ENCODE assay signal across 1 cellular context in genomic region chrX:40088803-40089540, GRCh38.
A peak's percentile ranks its signal among the peaks of the same experiment; 100 is the strongest.
TF ChIP-seq lines count a peak whose summit lies in the region.

No MANE protein-coding gene starts in this region.

TF ChIP-seq in WTC11, 78 proteins besides CTCF, POLR2A, EP300 and RAD21 (continued from another document):
- TF ChIP-seq, protein P1, sequence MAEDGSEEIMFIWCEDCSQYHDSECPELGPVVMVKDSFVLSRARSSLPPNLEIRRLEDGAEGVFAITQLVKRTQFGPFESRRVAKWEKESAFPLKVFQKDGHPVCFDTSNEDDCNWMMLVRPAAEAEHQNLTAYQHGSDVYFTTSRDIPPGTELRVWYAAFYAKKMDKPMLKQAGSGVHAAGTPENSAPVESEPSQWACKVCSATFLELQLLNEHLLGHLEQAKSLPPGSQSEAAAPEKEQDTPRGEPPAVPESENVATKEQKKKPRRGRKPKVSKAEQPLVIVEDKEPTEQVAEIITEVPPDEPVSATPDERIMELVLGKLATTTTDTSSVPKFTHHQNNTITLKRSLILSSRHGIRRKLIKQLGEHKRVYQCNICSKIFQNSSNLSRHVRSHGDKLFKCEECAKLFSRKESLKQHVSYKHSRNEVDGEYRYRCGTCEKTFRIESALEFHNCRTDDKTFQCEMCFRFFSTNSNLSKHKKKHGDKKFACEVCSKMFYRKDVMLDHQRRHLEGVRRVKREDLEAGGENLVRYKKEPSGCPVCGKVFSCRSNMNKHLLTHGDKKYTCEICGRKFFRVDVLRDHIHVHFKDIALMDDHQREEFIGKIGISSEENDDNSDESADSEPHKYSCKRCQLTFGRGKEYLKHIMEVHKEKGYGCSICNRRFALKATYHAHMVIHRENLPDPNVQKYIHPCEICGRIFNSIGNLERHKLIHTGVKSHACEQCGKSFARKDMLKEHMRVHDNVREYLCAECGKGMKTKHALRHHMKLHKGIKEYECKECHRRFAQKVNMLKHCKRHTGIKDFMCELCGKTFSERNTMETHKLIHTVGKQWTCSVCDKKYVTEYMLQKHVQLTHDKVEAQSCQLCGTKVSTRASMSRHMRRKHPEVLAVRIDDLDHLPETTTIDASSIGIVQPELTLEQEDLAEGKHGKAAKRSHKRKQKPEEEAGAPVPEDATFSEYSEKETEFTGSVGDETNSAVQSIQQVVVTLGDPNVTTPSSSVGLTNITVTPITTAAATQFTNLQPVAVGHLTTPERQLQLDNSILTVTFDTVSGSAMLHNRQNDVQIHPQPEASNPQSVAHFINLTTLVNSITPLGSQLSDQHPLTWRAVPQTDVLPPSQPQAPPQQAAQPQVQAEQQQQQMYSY (CRISPR knock-in tag; IDR thresholded peaks at IDR 0.05): 0 out of 2 replicates have a peak, but pooled peaks have one; percentile 54
- TF ChIP-seq CREM (CRISPR knock-in tag; IDR thresholded peaks at IDR 0.05) (no peak), ATF1 (CRISPR knock-in tag; IDR thresholded peaks at IDR 0.05) (no peak), E2F4 (CRISPR knock-in tag; IDR thresholded peaks at IDR 0.05; ENCODE audit: borderline replicate concordance, low read depth) (no peak)
- TF ChIP-seq, protein P2, sequence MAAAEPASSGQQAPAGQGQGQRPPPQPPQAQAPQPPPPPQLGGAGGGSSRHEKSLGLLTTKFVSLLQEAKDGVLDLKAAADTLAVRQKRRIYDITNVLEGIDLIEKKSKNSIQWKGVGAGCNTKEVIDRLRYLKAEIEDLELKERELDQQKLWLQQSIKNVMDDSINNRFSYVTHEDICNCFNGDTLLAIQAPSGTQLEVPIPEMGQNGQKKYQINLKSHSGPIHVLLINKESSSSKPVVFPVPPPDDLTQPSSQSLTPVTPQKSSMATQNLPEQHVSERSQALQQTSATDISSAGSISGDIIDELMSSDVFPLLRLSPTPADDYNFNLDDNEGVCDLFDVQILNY (CRISPR knock-in tag; IDR thresholded peaks at IDR 0.05): no peak
